In the genomic region with DNA sequence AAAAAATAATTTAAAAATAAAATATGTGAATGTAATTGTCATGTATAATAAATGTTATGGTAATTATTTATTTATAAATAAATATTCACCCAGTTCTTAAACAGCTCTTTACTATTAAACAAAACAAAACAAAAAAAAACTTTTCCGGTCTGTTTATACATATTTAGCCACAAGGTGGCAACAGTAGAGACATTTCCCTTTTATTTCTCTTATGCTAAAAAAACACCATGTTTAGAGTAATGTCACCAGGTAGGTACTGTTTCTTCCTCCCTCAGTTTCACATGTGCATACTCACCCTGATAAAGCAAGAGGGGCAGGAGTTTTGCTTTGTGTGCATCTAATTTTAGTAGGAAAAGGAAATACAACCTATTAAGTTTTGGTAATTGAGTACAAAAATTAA, we compare ENCODE assay signal across 1 cellular context.
TF ChIP-seq lines count a peak whose summit lies in the region.

No MANE protein-coding gene starts in this region.

TF ChIP-seq in SK-N-SH treated with all-trans-retinoic acid at 6 μM for 48 hours, 23 proteins besides CTCF, POLR2A, EP300 and RAD21 (continued from another document):
- TF ChIP-seq BACH2 (CRISPR knock-in tag; IDR thresholded peaks at IDR 0.05; ENCODE audit: borderline replicate concordance), result no peak
- no peak for TF ChIP-seq GLIS3 (CRISPR knock-in tag; IDR thresholded peaks at IDR 0.05)
- no peak for TF ChIP-seq TCF4 (CRISPR knock-in tag; IDR thresholded peaks at IDR 0.05; ENCODE audit: borderline replicate concordance)
- TF ChIP-seq, protein P1, sequence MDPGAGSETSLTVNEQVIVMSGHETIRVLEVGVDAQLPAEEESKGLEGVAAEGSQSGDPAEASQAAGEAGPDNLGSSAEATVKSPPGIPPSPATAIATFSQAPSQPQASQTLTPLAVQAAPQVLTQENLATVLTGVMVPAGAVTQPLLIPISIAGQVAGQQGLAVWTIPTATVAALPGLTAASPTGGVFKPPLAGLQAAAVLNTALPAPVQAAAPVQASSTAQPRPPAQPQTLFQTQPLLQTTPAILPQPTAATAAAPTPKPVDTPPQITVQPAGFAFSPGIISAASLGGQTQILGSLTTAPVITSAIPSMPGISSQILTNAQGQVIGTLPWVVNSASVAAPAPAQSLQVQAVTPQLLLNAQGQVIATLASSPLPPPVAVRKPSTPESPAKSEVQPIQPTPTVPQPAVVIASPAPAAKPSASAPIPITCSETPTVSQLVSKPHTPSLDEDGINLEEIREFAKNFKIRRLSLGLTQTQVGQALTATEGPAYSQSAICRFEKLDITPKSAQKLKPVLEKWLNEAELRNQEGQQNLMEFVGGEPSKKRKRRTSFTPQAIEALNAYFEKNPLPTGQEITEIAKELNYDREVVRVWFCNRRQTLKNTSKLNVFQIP (CRISPR knock-in tag; IDR thresholded peaks at IDR 0.05; ENCODE audit: borderline replicate concordance, low read depth), result no peak
